Comparison of ENCODE assay signal across 8 cellular contexts in genomic region chr12:52025301-52026172, GRCh38. TPM values are rescaled to one million over a fixed set of nuclear protein-coding genes. Genes with fewer than 3 reads are reported as not detected.
DNase-seq lines count a peak whose midpoint lies in the region; ATAC-seq and TF ChIP-seq lines count a peak whose summit lies in the region.

No MANE protein-coding gene starts in this region.

- intact Hi-C loops in left cardiac atrium (cut with DNase I) = loop anchor here (1.0 to 5.0 kb wide), 3 partner anchors 42 to 58 kb away; partner anchors contain the start of gene ATG101 (in 1 of the 2)
- intact Hi-C loops in posterior vena cava (cut with DNase I) = loop anchor here (2.0 to 5.0 kb wide), 3 partner anchors 21 to 57 kb away; no protein-coding TSS in a partner anchor

- H3K36me3 Mint-ChIP-seq in CD8-positive, alpha-beta memory T cell = no peaks in the 10 kb centered on the region
- H3K36me3 Mint-ChIP-seq in activated naive CD8-positive, alpha-beta T cell treated with anti-CD3 and anti-CD28 coated beads, Interleukin-2, amount 50 U/mL, for 24 hours (ENCODE audit: low read depth) = no peaks in the 10 kb centered on the region
- H3K36me3 Mint-ChIP-seq in type B pancreatic cell = no peaks in the 10 kb centered on the region

- POLR2A ChIA-PET in CD8-positive, alpha-beta memory T cell (lab: Charles Lee) = interaction anchor here (0.5 to 2.8 kb wide), 5 partner anchors 19 to 56 kb away, joined by 3 to 20 read pairs (median 7); partner anchors contain the start of genes ATG101 and TAMALIN

- ATAC-seq in activated naive CD8-positive, alpha-beta T cell treated with anti-CD3 and anti-CD28 coated beads, Interleukin-2, amount 50 U/mL, for 24 hours = peak; percentile 34
- ATAC-seq in left cardiac atrium = peak; percentile 64 to 70

- no peaks in the 10 kb centered on the region for H3K9me3 Mint-ChIP-seq in CD8-positive, alpha-beta memory T cell
- no peaks in the 10 kb centered on the region for H3K9me3 Mint-ChIP-seq in activated naive CD8-positive, alpha-beta T cell treated with anti-CD3 and anti-CD28 coated beads, Interleukin-2, amount 50 U/mL, for 24 hours
- H3K9me3 Mint-ChIP-seq in type B pancreatic cell = no peaks in the 10 kb centered on the region

- H3K27me3 Mint-ChIP-seq in CD8-positive, alpha-beta memory T cell = no peaks in the 10 kb centered on the region
- H3K27me3 Mint-ChIP-seq in activated naive CD8-positive, alpha-beta T cell treated with anti-CD3 and anti-CD28 coated beads, Interleukin-2, amount 50 U/mL, for 24 hours = no peaks in the 10 kb centered on the region
- H3K27me3 Mint-ChIP-seq in type B pancreatic cell = peaks cover 34% of the 10 kb centered on the region

- peak overlapping the region; percentile 67 to 97 (median 96) for H3K27ac Mint-ChIP-seq in CD8-positive, alpha-beta memory T cell
- H3K27ac Mint-ChIP-seq in activated naive CD8-positive, alpha-beta T cell treated with anti-CD3 and anti-CD28 coated beads, Interleukin-2, amount 50 U/mL, for 24 hours = peak overlapping the region; percentile 92
- peak overlapping the region; percentile 73 for H3K27ac Mint-ChIP-seq in type B pancreatic cell

- peak overlapping the region; percentile 16 for H3K4me3 ChIP-seq in CD8-positive, alpha-beta memory T cell (ENCODE audit: low read length)

- no peaks in the 10 kb centered on the region for H3K36me3 ChIP-seq in CD8-positive, alpha-beta memory T cell (ENCODE audit: insufficient read depth, low read length)

- peak; percentile 78 to 85 (median 82) for DNase-seq in CD8-positive, alpha-beta memory T cell
- DNase-seq in H4 (ENCODE audit: low spot score) (peak; percentile 85), NCI-H1436 treated with DMSO at 0.1 percent for 48 hours (lab: John Stamatoyannopoulos, UW) (peak; percentile 52), SW480 (ENCODE audit: low spot score) (peak; percentile 96), left cardiac atrium (peak; percentile 87), posterior vena cava (ENCODE audit: low spot score) (peak; percentile 95), type B pancreatic cell (ENCODE audit: extremely low spot score, unreplicated experiment) (peak; percentile 86)
- peak; percentile 89 for DNase-seq in activated naive CD8-positive, alpha-beta T cell treated with anti-CD3 and anti-CD28 coated beads, Interleukin-2, amount 50 U/mL, for 24 hours

- TF ChIP-seq CTCF in type B pancreatic cell (conservative IDR thresholded peaks at IDR 0.05) = peak; percentile 100

- CTCF ChIA-PET in CD8-positive, alpha-beta memory T cell (lab: Charles Lee) = interaction anchor here (0.7 to 17.0 kb wide), 36 partner anchors 9 to 900 kb away, joined by 3 to 580 read pairs (median 6); partner anchors contain the start of genes ANKRD33, ATG101, NR4A1 and SMIM41

- peak overlapping the region; percentile 75 to 96 (median 86) for H3K4me3 Mint-ChIP-seq in CD8-positive, alpha-beta memory T cell
- H3K4me3 Mint-ChIP-seq in activated naive CD8-positive, alpha-beta T cell treated with anti-CD3 and anti-CD28 coated beads, Interleukin-2, amount 50 U/mL, for 24 hours = peak overlapping the region; percentile 82
- peak overlapping the region; percentile 89 for H3K4me3 Mint-ChIP-seq in type B pancreatic cell

- peaks cover 31% of the 10 kb centered on the region for H3K4me1 ChIP-seq in CD8-positive, alpha-beta memory T cell (ENCODE audit: insufficient read depth, low read length)

- H3K9me3 ChIP-seq in CD8-positive, alpha-beta memory T cell (ENCODE audit: low read length) = no peaks in the 10 kb centered on the region

- no peaks in the 10 kb centered on the region for H3K27me3 ChIP-seq in CD8-positive, alpha-beta memory T cell (ENCODE audit: insufficient read depth, low read length, poor library complexity, severe bottlenecking)

- peak overlapping the region; percentile 27 for H3K27ac ChIP-seq in CD8-positive, alpha-beta memory T cell (ENCODE audit: low read depth, low read length)

- peaks cover 31 to 39% (median 37%) of the 10 kb centered on the region in 3 donors for H3K4me1 Mint-ChIP-seq in CD8-positive, alpha-beta memory T cell
- H3K4me1 Mint-ChIP-seq in activated naive CD8-positive, alpha-beta T cell treated with anti-CD3 and anti-CD28 coated beads, Interleukin-2, amount 50 U/mL, for 24 hours = peaks cover 43% of the 10 kb centered on the region
- peaks cover 25% of the 10 kb centered on the region for H3K4me1 Mint-ChIP-seq in type B pancreatic cell (ENCODE audit: unreplicated experiment)

RNA-seq across cellular contexts. Expression of gene TAMALIN, which starts 18.8 kb away (rescaled TPM):
- total RNA-seq in CD8-positive, alpha-beta memory T cell = 1 to 10 TPM; 7.3 to 8.4 TPM
- polyA plus RNA-seq in CD8-positive, alpha-beta memory T cell = 1.4 TPM
- total RNA-seq in H4 (2014; rRNA removed; shearing (Covaris generic)) = 0.35 and 1.8 TPM in 2 replicates
- total RNA-seq in left cardiac atrium = 10 to 100 TPM; 25.3 to 44.0 TPM
- total RNA-seq in posterior vena cava = 10 to 100 TPM; 38.0 to 50.6 TPM
- total RNA-seq in type B pancreatic cell (ENCODE audit: low replicate concordance) = 4.2 and 16.5 TPM in 2 replicates

RNA-seq across cellular contexts. Expression of gene NR4A1, which starts 25.7 kb away (rescaled TPM):
- 10 to 100 TPM; 20.4 to 23.4 TPM for total RNA-seq in CD8-positive, alpha-beta memory T cell
- 0.84 TPM for polyA plus RNA-seq in CD8-positive, alpha-beta memory T cell
- total RNA-seq in H4 (2014; rRNA removed; shearing (Covaris generic)) = 0.16 and 0.54 TPM in 2 replicates
- total RNA-seq in left cardiac atrium (100 to 1,000 TPM in 1 of 2 donors, 10 to 100 TPM in 1; 85.6 to 172 TPM), posterior vena cava (100 to 1,000 TPM; 197 to 567 TPM), type B pancreatic cell (ENCODE audit: low replicate concordance) (11.4 and 81.9 TPM in 2 replicates)

RNA-seq across cellular contexts. Expression of gene ATG101, which starts 44.2 kb away (rescaled TPM):
- total RNA-seq in CD8-positive, alpha-beta memory T cell = 10 to 100 TPM; 49.7 to 56.2 TPM
- 25.5 TPM for polyA plus RNA-seq in CD8-positive, alpha-beta memory T cell
- total RNA-seq in H4 (2014; rRNA removed; shearing (Covaris generic)) = 57.5 and 63.0 TPM in 2 replicates
- total RNA-seq in left cardiac atrium (10 to 100 TPM; 25.2 to 28.7 TPM), posterior vena cava (10 to 100 TPM; 26.4 to 30.8 TPM), type B pancreatic cell (ENCODE audit: low replicate concordance) (35.7 and 48.7 TPM in 2 replicates)

RNA-seq across cellular contexts. Expression of gene SMIM41, which starts 54.0 kb away (rescaled TPM):
- total RNA-seq in CD8-positive, alpha-beta memory T cell = not detected
- polyA plus RNA-seq in CD8-positive, alpha-beta memory T cell = not detected
- not detected in 2 replicates for total RNA-seq in H4 (2014; rRNA removed; shearing (Covaris generic))
- total RNA-seq in left cardiac atrium (under 1 TPM in 1 of 2 donors, not detected in 1; 0.27 TPM), posterior vena cava (under 1 TPM in 1 of 2 donors, not detected in 1; 0.19 TPM), type B pancreatic cell (ENCODE audit: low replicate concordance) (not detected in 2 replicates)

Comparison
In these comparisons a context has a peak if more than half of its experiments do, and no peak if none do; other contexts are left out.
1. Peak in every context shown above with its lines: DNase-seq, ATAC-seq, H3K4me3 ChIP-seq and H3K27ac ChIP-seq.